ENCODE assay signal across 1 cellular context in the genomic region with DNA sequence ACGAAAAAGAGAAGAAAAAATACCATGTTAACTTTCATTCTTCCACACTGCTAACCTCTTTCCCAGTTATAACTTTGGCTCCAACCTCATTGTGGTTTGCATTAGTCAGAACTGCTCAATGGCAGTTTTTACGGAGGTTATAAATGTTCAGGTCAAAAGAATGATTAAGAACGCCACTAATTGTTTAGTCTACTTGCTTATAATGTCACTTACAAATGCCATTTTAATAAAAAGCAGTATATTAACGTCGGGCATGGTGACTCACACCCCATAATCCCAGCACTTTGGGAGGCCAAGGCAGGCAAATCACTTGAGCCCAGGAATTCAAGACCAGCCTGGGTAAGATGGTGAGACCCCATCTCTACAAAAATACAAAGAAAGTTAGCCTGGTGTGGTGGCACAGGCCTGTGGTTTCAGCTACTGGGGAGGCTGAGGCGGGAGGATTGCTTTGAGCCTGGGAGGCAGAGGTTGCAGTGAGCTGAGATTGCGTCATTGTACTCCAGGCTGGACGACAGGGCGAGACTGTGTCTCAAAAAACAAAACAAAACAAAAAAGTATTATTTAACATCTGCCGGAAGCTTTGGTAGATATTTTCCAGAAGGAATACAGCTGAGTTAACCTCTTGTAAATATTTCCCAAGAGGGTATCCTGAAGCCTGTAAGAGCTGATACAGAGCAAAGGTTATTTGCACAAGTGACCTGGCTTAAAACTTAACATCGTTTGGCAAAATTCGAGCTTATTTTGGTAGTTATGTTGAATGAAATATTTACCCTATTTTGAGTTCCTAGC.
A peak's percentile ranks its signal among the peaks of the same experiment; 100 is the strongest.
TF ChIP-seq lines count a peak whose summit lies in the region.

No MANE protein-coding gene starts in this region.

TF ChIP-seq in HEK293, 187 proteins besides CTCF, POLR2A, EP300 and RAD21 (continued from another document):
- TF ChIP-seq, protein P1, sequence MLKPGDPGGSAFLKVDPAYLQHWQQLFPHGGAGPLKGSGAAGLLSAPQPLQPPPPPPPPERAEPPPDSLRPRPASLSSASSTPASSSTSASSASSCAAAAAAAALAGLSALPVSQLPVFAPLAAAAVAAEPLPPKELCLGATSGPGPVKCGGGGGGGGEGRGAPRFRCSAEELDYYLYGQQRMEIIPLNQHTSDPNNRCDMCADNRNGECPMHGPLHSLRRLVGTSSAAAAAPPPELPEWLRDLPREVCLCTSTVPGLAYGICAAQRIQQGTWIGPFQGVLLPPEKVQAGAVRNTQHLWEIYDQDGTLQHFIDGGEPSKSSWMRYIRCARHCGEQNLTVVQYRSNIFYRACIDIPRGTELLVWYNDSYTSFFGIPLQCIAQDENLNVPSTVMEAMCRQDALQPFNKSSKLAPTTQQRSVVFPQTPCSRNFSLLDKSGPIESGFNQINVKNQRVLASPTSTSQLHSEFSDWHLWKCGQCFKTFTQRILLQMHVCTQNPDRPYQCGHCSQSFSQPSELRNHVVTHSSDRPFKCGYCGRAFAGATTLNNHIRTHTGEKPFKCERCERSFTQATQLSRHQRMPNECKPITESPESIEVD (tag by site-specific recombination; IDR thresholded peaks at IDR 0.05) = peak; percentile 60; the same call in 1 of the 2 replicates
- TF ChIP-seq TRIM28 (IDR thresholded peaks at IDR 0.05; ENCODE audit: borderline replicate concordance, low read length) = 0 out of 2 replicates have a peak, but pooled peaks have one; percentile 31
- peak; percentile 65; the same call in 1 of the 2 replicates for TF ChIP-seq HOXD13 (CRISPR knock-in tag; IDR thresholded peaks at IDR 0.05; ENCODE audit: borderline replicate concordance)
- peak; percentile 88 for TF ChIP-seq WT1 (tag by site-specific recombination; IDR thresholded peaks at IDR 0.05)
- TF ChIP-seq PATZ1 (tag by site-specific recombination; IDR thresholded peaks at IDR 0.05) = peak; percentile 24; the same call in 1 of the 2 replicates
- peak; percentile 45; the same call in 1 of the 2 replicates for TF ChIP-seq ZEB2 (tag by site-specific recombination; IDR thresholded peaks at IDR 0.05)
- no peak for TF ChIP-seq ZBTB21 (tag by site-specific recombination; IDR thresholded peaks at IDR 0.05)
- TF ChIP-seq OSR2 (tag by site-specific recombination; IDR thresholded peaks at IDR 0.05) = peak; percentile 67
- TF ChIP-seq ZXDB (tag by site-specific recombination; IDR thresholded peaks at IDR 0.05) = 0 out of 2 replicates have a peak, but pooled peaks have one; percentile 11
- TF ChIP-seq BCL11A (tag by site-specific recombination; IDR thresholded peaks at IDR 0.05; ENCODE audit: low read depth) = peak; percentile 12; the same call in 1 of the 2 replicates
- TF ChIP-seq ZNF391 (tag by site-specific recombination; IDR thresholded peaks at IDR 0.05; ENCODE audit: borderline replicate concordance, low read depth) = no peak
